11 cellular contexts compared by ENCODE assay signal in the genomic region with DNA sequence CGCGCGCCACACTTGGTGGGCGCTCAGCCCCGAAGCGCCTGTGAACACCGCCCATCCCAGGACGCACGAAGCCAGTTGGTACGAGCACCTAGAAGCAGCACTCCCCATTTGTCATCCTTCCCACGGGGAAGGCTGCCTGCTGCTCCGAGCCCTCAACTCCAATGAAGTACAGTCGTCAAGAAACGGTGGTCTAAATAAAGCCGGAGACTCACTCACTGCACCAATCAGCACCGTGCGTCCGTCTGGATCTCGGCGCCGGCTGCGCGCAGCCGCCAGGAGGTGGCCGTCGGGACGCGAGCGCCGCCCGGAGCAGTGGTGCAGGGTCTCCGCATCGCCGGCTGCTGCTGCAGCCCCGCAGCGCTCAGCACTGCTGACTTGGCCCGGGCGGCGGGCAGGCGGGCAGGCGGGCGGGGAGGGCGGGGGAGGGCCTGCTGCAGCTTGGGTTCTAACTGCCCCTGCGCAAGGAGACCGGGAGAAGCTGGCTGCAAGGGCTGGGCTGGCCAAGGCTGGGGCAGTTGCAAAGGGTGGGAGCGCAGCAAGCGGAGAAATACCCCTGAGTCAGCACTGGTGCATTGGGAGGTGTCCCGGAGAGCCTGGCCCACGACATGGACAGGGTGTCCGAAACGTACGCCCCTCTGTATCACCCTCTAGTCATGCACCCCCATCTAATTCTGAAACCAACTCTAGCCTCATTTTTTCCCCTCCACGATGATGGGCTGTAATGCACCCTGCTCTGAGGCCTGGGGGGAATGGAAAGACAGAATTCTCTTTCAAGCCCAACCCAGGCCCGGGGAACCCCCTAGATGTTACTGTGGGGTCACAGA. TPM values are rescaled to one million over a fixed set of nuclear protein-coding genes. Genes with fewer than 3 reads are reported as not detected.
DNase-seq lines count a peak whose midpoint lies in the region; ATAC-seq, FAIRE-seq and TF ChIP-seq lines count a peak whose summit lies in the region.
"Had no signal": no experiment of that assay in that cellular context is flagged by ENCODE, and none has a peak within 500 bp of the region (broad histone marks: within the 10 kb centered on the region; RNA-seq: fewer than 3 reads in every experiment).

No MANE protein-coding gene starts in this region.

- peak overlapping the region; percentile 4 to 52 (median 26); a peak in 6 of 8 replicates for H3K4me3 ChIP-seq in H1 (ENCODE audit: extremely low read depth in 1 of 4, insufficient read depth in 2 of 4, low read depth in 3 of 4, low read length in 4 of 4)

- H2AFZ ChIP-seq in H1 (ENCODE audit: low read length): peak overlapping the region; percentile 47

- CTCF ChIA-PET in H1 (lab: Charles Lee; ENCODE audit: partially characterized antibody): interaction anchor here (1.1 to 5.4 kb wide), 11 partner anchors 11 to 96 kb away, joined by 3 to 45 read pairs (median 15); no protein-coding TSS in a partner anchor
- CTCF ChIA-PET in activated naive CD4-positive, alpha-beta T cell treated with anti-CD3 and anti-CD28 coated beads, Interleukin-2, amount 10 ng/mL, durations not matched to agents 7 days and 5 days (lab: Charles Lee): interaction anchor here (0.8 to 4.5 kb wide), 3 partner anchors 51 to 88 kb away, joined by 3 to 62 read pairs (median 23); no protein-coding TSS in a partner anchor

- H2AK5ac ChIP-seq in H1 (ENCODE audit: low read depth, low read length): no peak overlapping the region

- peak; percentile 28 to 54; a peak in 3 of 4 replicates for TF ChIP-seq RAD21 in H1 (IDR thresholded peaks at IDR 0.05 in 1 of 2, conservative IDR thresholded peaks at IDR 0.05 in 1 of 2; ENCODE audit: low read depth in 2 of 2, low read length in 2 of 2)

- no peak for TF ChIP-seq POLR2A in H1 (IDR thresholded peaks at IDR 0.05; ENCODE audit: control extremely low read depth in 1 of 2, low read depth in 2 of 2, low read length in 2 of 2)

- H4K91ac ChIP-seq in H1 (replicated peaks; ENCODE audit: insufficient read length, low read length): no peak overlapping the region

- H3K36me3 ChIP-seq in H1 (ENCODE audit: control insufficient read depth in 2 of 4, insufficient read depth in 4 of 4, low read length in 3 of 4): no peaks in the 10 kb centered on the region

- H4K20me1 ChIP-seq in H1 (replicated peaks in 1 of 2; ENCODE audit: control insufficient read depth in 1 of 2, insufficient read depth in 2 of 2, low read length in 2 of 2): peaks cover 1 to 4% of the 10 kb centered on the region in 2 experiments

- peak overlapping the region; percentile 65 to 81 for H3K4me2 ChIP-seq in H1 (ENCODE audit: insufficient read depth in 1 of 2, low read depth in 2 of 2, low read length in 2 of 2)
- H3K4me2 ChIP-seq: KMS-11 had no signal

- H3K36me3 Mint-ChIP-seq in HFFc6 (ENCODE audit: low read depth) (no peaks in the 10 kb centered on the region), nephron (ENCODE audit: low read depth) (no peaks in the 10 kb centered on the region)
- H3K36me3 Mint-ChIP-seq in activated naive CD4-positive, alpha-beta T cell treated with anti-CD3 and anti-CD28 coated beads, Interleukin-2, amount 10 ng/mL, durations not matched to agents 7 days and 5 days: no peaks in the 10 kb centered on the region
- no peaks in the 10 kb centered on the region for H3K36me3 Mint-ChIP-seq in activated T-helper 17 cell treated with anti-CD3 and anti-CD28 coated beads, Interleukin-2, amount 50 U/mL, for 72 hours (ENCODE audit: low read depth)

- no peaks in the 10 kb centered on the region for H3K79me2 ChIP-seq in H1 (ENCODE audit: control insufficient read depth in 1 of 2, insufficient read depth in 2 of 2, low read length in 2 of 2)

- peaks cover 9% of the 10 kb centered on the region; the same call in 1 of the 2 replicates for H3K23me2 ChIP-seq in H1 (ENCODE audit: low read depth, low read length)

- H3K4me3 Mint-ChIP-seq in HFFc6 (peak overlapping the region; percentile 91), nephron (peak overlapping the region; percentile 74 to 83 (median 79))
- H3K4me3 Mint-ChIP-seq in activated naive CD4-positive, alpha-beta T cell treated with anti-CD3 and anti-CD28 coated beads, Interleukin-2, amount 10 ng/mL, durations not matched to agents 7 days and 5 days: no peak overlapping the region
- no peak overlapping the region for H3K4me3 Mint-ChIP-seq in activated T-helper 17 cell treated with anti-CD3 and anti-CD28 coated beads, Interleukin-2, amount 50 U/mL, for 72 hours

- WGBS in H1 (ENCODE audit: extremely low coverage in 1 of 2, insufficient coverage in 1 of 2, insufficient read length in 1 of 2, insufficient replicate concordance in 2 of 2, low coverage in 1 of 2, low lambda C conversion rate in 2 of 2, missing lambda C conversion rate in 1 of 2), 2 experiments: 22% methylated on average over 39 of the region's 54 CpGs; no CpG with 5 or more reads in 1 of the 2 experiments

- H3K27ac Mint-ChIP-seq in HFFc6 (peak overlapping the region; percentile 84), nephron (no peak overlapping the region)
- H3K27ac Mint-ChIP-seq in activated naive CD4-positive, alpha-beta T cell treated with anti-CD3 and anti-CD28 coated beads, Interleukin-2, amount 10 ng/mL, durations not matched to agents 7 days and 5 days: no peak overlapping the region
- no peak overlapping the region for H3K27ac Mint-ChIP-seq in activated T-helper 17 cell treated with anti-CD3 and anti-CD28 coated beads, Interleukin-2, amount 50 U/mL, for 72 hours

- no peaks in the 10 kb centered on the region; a peak in 1 of 4 replicates for H3K9me3 ChIP-seq in H1 (ENCODE audit: insufficient read depth in 2 of 2, low read depth in 1 of 2, low read length in 1 of 2)

- no peak overlapping the region; a peak in 1 of 7 replicates for H3K9ac ChIP-seq in H1 (replicated peaks in 1 of 4; ENCODE audit: extremely low read depth in 1 of 4, low read depth in 3 of 4, low read length in 3 of 4)
- H3K9ac ChIP-seq: KMS-11 had no signal

- H3K27ac ChIP-seq in H1 (ENCODE audit: low read depth, low read length): no peak overlapping the region
- H3K27ac ChIP-seq: epithelial cell of prostate, KMS-11 had no signal

- no peak overlapping the region for H2BK120ac ChIP-seq in H1 (replicated peaks; ENCODE audit: low read depth, low read length)

- H3K27me3 ChIP-seq in H1 (replicated peaks in 1 of 4; ENCODE audit: control insufficient read depth in 3 of 4, extremely low read depth in 1 of 4, insufficient read depth in 3 of 4, low read length in 3 of 4): peaks cover 44 to 72% (median 67%) of the 10 kb centered on the region in 4 experiments

- no peak overlapping the region for H3K14ac ChIP-seq in H1 (ENCODE audit: insufficient read length)

- H3K23ac ChIP-seq in H1 (ENCODE audit: insufficient read length): no peak overlapping the region

- H3K4me1 ChIP-seq in H1 (replicated peaks in 1 of 4; ENCODE audit: control insufficient read depth in 3 of 4, insufficient read depth in 4 of 4, low read length in 3 of 4): peaks cover 0 to 19% (median 7%) of the 10 kb centered on the region in 4 experiments; a peak in 6 of 7 replicates

- TF ChIP-seq CTCF in HFFc6 (IDR thresholded peaks at IDR 0.05): 0 out of 2 replicates have a peak, but pooled peaks have one; percentile 8
- TF ChIP-seq CTCF in H1 (IDR thresholded peaks at IDR 0.05; ENCODE audit: control extremely low read depth in 1 of 3, insufficient read depth in 1 of 3, low read depth in 1 of 3, low read length in 3 of 3): peak; percentile 44 to 57 (median 51)
- peak; percentile 19 to 38 (median 33) for TF ChIP-seq CTCF in nephron (IDR thresholded peaks at IDR 0.05; ENCODE audit: unreplicated experiment in 3 of 3)

- FAIRE-seq in H1 (lab: Jason Lieb, UNC): no peak

- H2BK5ac ChIP-seq in H1 (ENCODE audit: low read depth, low read length): no peak overlapping the region

- no peaks in the 10 kb centered on the region for H3K9me3 Mint-ChIP-seq in HFFc6
- H3K9me3 Mint-ChIP-seq in nephron: no peaks in the 10 kb centered on the region
- no peaks in the 10 kb centered on the region for H3K9me3 Mint-ChIP-seq in activated naive CD4-positive, alpha-beta T cell treated with anti-CD3 and anti-CD28 coated beads, Interleukin-2, amount 10 ng/mL, durations not matched to agents 7 days and 5 days
- no peaks in the 10 kb centered on the region for H3K9me3 Mint-ChIP-seq in activated T-helper 17 cell treated with anti-CD3 and anti-CD28 coated beads, Interleukin-2, amount 50 U/mL, for 72 hours

- H3K4ac ChIP-seq in H1 (replicated peaks; ENCODE audit: insufficient read length, low read depth, low read length): no peak overlapping the region

- H3K56ac ChIP-seq in H1 (replicated peaks; ENCODE audit: insufficient read length, low read depth, low read length): no peak overlapping the region

- H3K18ac ChIP-seq in H1 (ENCODE audit: extremely low read depth, low read length): no peak overlapping the region; the same call in 1 of the 2 replicates

- no peak overlapping the region for H4K5ac ChIP-seq in H1 (ENCODE audit: insufficient read length, low read depth, low read length)

- H4K8ac ChIP-seq in H1 (ENCODE audit: extremely low read depth, insufficient read depth, low read length): no peak overlapping the region; the same call in 1 of the 2 replicates

- H3K79me1 ChIP-seq in H1 (ENCODE audit: low read depth, low read length): no peaks in the 10 kb centered on the region

- TF ChIP-seq EP300 in H1 (IDR thresholded peaks at IDR 0.05; ENCODE audit: borderline replicate concordance in 1 of 2, low read depth in 2 of 2, low read length in 2 of 2): no peak

- peaks cover 82% of the 10 kb centered on the region for H3K4me1 Mint-ChIP-seq in HFFc6 (ENCODE audit: low read depth)
- H3K4me1 Mint-ChIP-seq in nephron: peaks cover 42% of the 10 kb centered on the region
- peaks cover 41% of the 10 kb centered on the region for H3K4me1 Mint-ChIP-seq in activated naive CD4-positive, alpha-beta T cell treated with anti-CD3 and anti-CD28 coated beads, Interleukin-2, amount 10 ng/mL, durations not matched to agents 7 days and 5 days
- H3K4me1 Mint-ChIP-seq in activated T-helper 17 cell treated with anti-CD3 and anti-CD28 coated beads, Interleukin-2, amount 50 U/mL, for 72 hours: peaks cover 24% of the 10 kb centered on the region

- no peak overlapping the region for H2BK20ac ChIP-seq in H1 (ENCODE audit: low read length)

- DNase-seq in AG20443 (ENCODE audit: low spot score) (peak; percentile 48), HFFc6 (no peak), H1 (ENCODE audit: low read depth in 1 of 2, low spot score in 2 of 2) (no peak), NCI-H146 (lab: John Stamatoyannopoulos, UW) (no peak)
- DNase-seq in activated naive CD4-positive, alpha-beta T cell treated with anti-CD3 and anti-CD28 coated beads, Interleukin-2, amount 10 ng/mL, durations not matched to agents 7 days and 5 days: no peak
- DNase-seq: stimulated activated CD4-positive, alpha-beta T cell treated with anti-CD3 and anti-CD28 coated beads, Interleukin-4, amount 100 ng/mL, for 24 hours had no signal

- no peak overlapping the region for H2BK15ac ChIP-seq in H1 (ENCODE audit: low read length)

- POLR2A ChIA-PET in H1 (lab: Charles Lee; ENCODE audit: partially characterized antibody): interaction anchor here (0.6 to 0.9 kb wide), 2 partner anchors 31 to 293 kb away, joined by 3 read pairs; no protein-coding TSS in a partner anchor

- ATAC-seq in activated T-helper 17 cell treated with anti-CD3 and anti-CD28 coated beads, Interleukin-2, amount 50 U/mL, for 72 hours (replicated peaks): no peak
- ATAC-seq in GM19467 (IDR thresholded peaks at IDR 0.05; ENCODE audit: unreplicated experiment): no peak

- H3K27me3 Mint-ChIP-seq in HFFc6 (ENCODE audit: insufficient read depth): no peaks in the 10 kb centered on the region; the same call in 1 of the 2 replicates
- peaks cover 85% of the 10 kb centered on the region for H3K27me3 Mint-ChIP-seq in nephron (ENCODE audit: low read depth)
- H3K27me3 Mint-ChIP-seq in activated naive CD4-positive, alpha-beta T cell treated with anti-CD3 and anti-CD28 coated beads, Interleukin-2, amount 10 ng/mL, durations not matched to agents 7 days and 5 days: peaks cover 99% of the 10 kb centered on the region
- H3K27me3 Mint-ChIP-seq in activated T-helper 17 cell treated with anti-CD3 and anti-CD28 coated beads, Interleukin-2, amount 50 U/mL, for 72 hours: peaks cover 65% of the 10 kb centered on the region

- peak overlapping the region; percentile 23; the same call in 1 of the 2 replicates for H2BK12ac ChIP-seq in H1 (ENCODE audit: low read depth, low read length)

RNA-seq across cellular contexts. Expression of a gene that starts 35.8 kb away (rescaled TPM):
- total RNA-seq in HFFc6 (2021; fragmentation: NEBNext Ultra II Directional; extraction: Animal tissue kit (Norgen Biotek cat#: 25700)): 10 to 100 TPM; 14.6 to 19.6 (median 16.1) TPM
- 3.8 and 4.0 TPM in 2 replicates for total RNA-seq in H1 (2021; fragmentation: NEBNext Ultra II Directional; extraction: Animal tissue kit (Norgen Biotek cat#: 25700))
- polyA plus RNA-seq in H1 (2011; rRNA removed): 3.6 and 5.0 TPM in 2 replicates
- polyA plus RNA-seq in H1 (2011; cell fraction: cytosol; rRNA removed): 3.7 TPM
- 6.8 TPM for polyA plus RNA-seq in H1 (2011; cell fraction: nucleus; rRNA removed)
- 3.3 to 5.0 TPM (median 3.8 TPM) in 4 replicates for polyA plus RNA-seq in H1 (2012, experiment 1 of 2)
- polyA plus RNA-seq in H1 (2012, experiment 2 of 2): 3.4 TPM
- 5.8 TPM for polyA plus RNA-seq in H1 (2013, experiment 1 of 2)
- polyA plus RNA-seq in H1 (2013, experiment 2 of 2): 4.7 TPM
- polyA minus RNA-seq in H1 (2011; rRNA and poly(A)+ RNA removed): 3.8 and 3.9 TPM in 2 replicates
- polyA minus RNA-seq in H1 (2011; cell fraction: cytosol; rRNA and poly(A)+ RNA removed): 3.4 TPM
- polyA minus RNA-seq in H1 (2011; cell fraction: nucleus; rRNA and poly(A)+ RNA removed): 3.4 TPM
- total RNA-seq in activated T-helper 17 cell treated with anti-CD3 and anti-CD28 coated beads, Interleukin-2, amount 50 U/mL, for 72 hours: 10 to 100 TPM in 1 of 2 donors, 1 to 10 TPM in 1; 9.3 to 12.8 TPM

Comparison
In these comparisons a context has a peak if more than half of its experiments do, and no peak if none do; other contexts are left out.
1. H3K4me3 Mint-ChIP-seq: peak in HFFc6 (single experiment) and nephron (3 of 3); none in activated naive CD4-positive, alpha-beta T cell treated with anti-CD3 and anti-CD28 coated beads, Interleukin-2, amount 10 ng/mL, durations not matched to agents 7 days and 5 days (single experiment) and activated T-helper 17 cell treated with anti-CD3 and anti-CD28 coated beads, Interleukin-2, amount 50 U/mL, for 72 hours (single experiment).
2. Peak in every context shown above with its lines, with median percentiles within 50 percentile points of each other: CTCF ChIP-seq.